In the genomic region with DNA sequence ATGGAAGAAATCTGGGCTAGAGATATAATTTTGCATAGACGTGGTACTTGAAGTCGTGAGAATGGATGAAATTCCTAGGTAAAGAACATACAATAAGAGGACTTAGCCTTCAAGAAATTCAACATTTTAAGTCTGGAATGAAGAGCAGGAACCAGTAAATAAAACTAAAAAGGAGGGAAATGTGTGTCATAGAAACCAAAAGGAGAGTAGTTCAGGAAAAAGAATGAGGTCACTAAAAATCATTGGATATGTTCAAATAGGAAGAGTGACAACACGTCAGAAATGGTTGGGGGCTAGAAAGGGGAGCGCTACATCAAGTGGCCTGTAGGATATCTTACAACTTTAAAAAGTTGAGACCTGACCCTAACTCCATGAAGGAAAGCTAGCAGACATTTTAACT, we compare ENCODE assay signal across 19 cellular contexts. TPM values are rescaled to one million over a fixed set of nuclear protein-coding genes. Genes with fewer than 3 reads are reported as not detected.
DNase-seq lines count a peak whose midpoint lies in the region; ATAC-seq, FAIRE-seq and TF ChIP-seq lines count a peak whose summit lies in the region.
"Had no signal": no experiment of that assay in that cellular context is flagged by ENCODE, and none has a peak within 500 bp of the region (broad histone marks: within the 10 kb centered on the region; RNA-seq: fewer than 3 reads in every experiment).

No MANE protein-coding gene starts in this region.

- POLR2A ChIA-PET in HepG2 (lab: Yijun Ruan, JAX) = no interaction called here
- POLR2A ChIA-PET in activated CD4-positive, alpha-beta memory T cell treated with anti-CD3 and anti-CD28 coated beads for 36 hours (lab: Charles Lee) = no interaction called here

- H3K4me1 ChIP-seq in HepG2 (ENCODE audit: insufficient read depth, low read length) (peaks cover 42% of the 10 kb centered on the region), right lobe of liver (peaks cover 0 to 15% (median 4%) of the 10 kb centered on the region in 4 donors), hepatocyte (ENCODE audit: insufficient read depth) (peaks cover 21% of the 10 kb centered on the region), body of pancreas (peaks cover 22% of the 10 kb centered on the region), osteoblast (ENCODE audit: insufficient read depth, low read length) (peaks cover 33% of the 10 kb centered on the region)

- no peaks in the 10 kb centered on the region for H3K27me3 ChIP-seq in HepG2 (ENCODE audit: control insufficient read depth in 1 of 2, insufficient read depth in 2 of 2, low read length in 2 of 2)
- no peaks in the 10 kb centered on the region for H3K27me3 ChIP-seq in right lobe of liver
- no peaks in the 10 kb centered on the region for H3K27me3 ChIP-seq in hepatocyte
- no peaks in the 10 kb centered on the region for H3K27me3 ChIP-seq in body of pancreas
- H3K27me3 ChIP-seq in osteoblast (ENCODE audit: insufficient read depth, low read length) = no peaks in the 10 kb centered on the region
- H3K27me3 ChIP-seq: cardiac muscle cell, pancreas, uterus had no signal

- no peaks in the 10 kb centered on the region for H3K9me2 ChIP-seq in hepatocyte (replicated peaks; ENCODE audit: insufficient read depth)

- no peaks in the 10 kb centered on the region for H3K27me3 Mint-ChIP-seq in activated CD4-positive, alpha-beta memory T cell treated with anti-CD3 and anti-CD28 coated beads for 36 hours
- H3K27me3 Mint-ChIP-seq: activated B cell treated with CpG ODN at 0.5 μM for 24 hours had no signal

- no peak for ATAC-seq in HepG2
- ATAC-seq in right lobe of liver = no peak
- no peak for ATAC-seq in body of pancreas
- ATAC-seq: pancreas had no signal

- no TSS peak for BruUV-seq in HepG2 (replicated peaks; lab: Mats Ljungman, UMichigan)

- TF ChIP-seq EP300 in HepG2 (IDR thresholded peaks at IDR 0.05; ENCODE audit: low read depth in 2 of 2, low read length in 2 of 2) = no peak
- no peak for TF ChIP-seq EP300 in HepG2 (CRISPR knock-in tag; IDR thresholded peaks at IDR 0.05; ENCODE audit: borderline replicate concordance)

- no peak overlapping the region for H3K4me3 Mint-ChIP-seq in activated CD4-positive, alpha-beta memory T cell treated with anti-CD3 and anti-CD28 coated beads for 36 hours
- H3K4me3 Mint-ChIP-seq: activated B cell treated with CpG ODN at 0.5 μM for 24 hours had no signal

- peaks cover 45% of the 10 kb centered on the region for H3K4me1 Mint-ChIP-seq in activated CD4-positive, alpha-beta memory T cell treated with anti-CD3 and anti-CD28 coated beads for 36 hours (ENCODE audit: low read depth)
- H3K4me1 Mint-ChIP-seq: activated B cell treated with CpG ODN at 0.5 μM for 24 hours had no signal

- H3K9me3 Mint-ChIP-seq in activated CD4-positive, alpha-beta memory T cell treated with anti-CD3 and anti-CD28 coated beads for 36 hours = no peaks in the 10 kb centered on the region
- H3K9me3 Mint-ChIP-seq: activated B cell treated with CpG ODN at 0.5 μM for 24 hours had no signal

- H3K4me3 ChIP-seq in HepG2 (replicated peaks in 1 of 3; ENCODE audit: insufficient read depth in 1 of 3, low read depth in 2 of 3, low read length in 3 of 3) (no peak overlapping the region), right lobe of liver (no peak overlapping the region), hepatocyte (no peak overlapping the region), body of pancreas (no peak overlapping the region), osteoblast (ENCODE audit: insufficient read depth, low read length) (no peak overlapping the region)
- H3K4me3 ChIP-seq: cardiac muscle cell, left ventricle myocardium inferior, pancreas, uterus had no signal

- peaks cover 54% of the 10 kb centered on the region for H3K79me2 ChIP-seq in HepG2 (ENCODE audit: insufficient read depth, low read length)
- H3K79me2 ChIP-seq in hepatocyte = peaks cover 66% of the 10 kb centered on the region
- H3K79me2 ChIP-seq in osteoblast (ENCODE audit: insufficient read depth, low read length) = peaks cover 57% of the 10 kb centered on the region

- no peak for TF ChIP-seq RAD21 in HepG2 (CRISPR knock-in tag; IDR thresholded peaks at IDR 0.05)

- CTCF ChIA-PET in HepG2 (lab: Yijun Ruan, JAX; ENCODE audit: low intra/inter-chr PET ratio, low total read pairs) = no interaction called here
- CTCF ChIA-PET in activated CD4-positive, alpha-beta memory T cell treated with anti-CD3 and anti-CD28 coated beads for 36 hours (lab: Charles Lee) = no interaction called here

- 96% methylated on average over 4 of the region's 4 CpGs for WGBS in HepG2 (ENCODE audit: low lambda C conversion rate)
- WGBS in right lobe of liver (ENCODE audit: insufficient coverage, low coverage, low lambda C conversion rate, missing lambda C conversion rate) = 83% methylated on average over 4 of the region's 4 CpGs
- WGBS in hepatocyte (ENCODE audit: low lambda C conversion rate, missing lambda C conversion rate) = 92% methylated on average over 4 of the region's 4 CpGs
- 96% methylated on average over 4 of the region's 4 CpGs for WGBS in body of pancreas, 2 donors

- H3K36me3 Mint-ChIP-seq in activated CD4-positive, alpha-beta memory T cell treated with anti-CD3 and anti-CD28 coated beads for 36 hours = peaks cover 27% of the 10 kb centered on the region

- intact Hi-C loops in HepG2 (cut with micrococcal nuclease; ENCODE audit: unreplicated experiment) = no loop called here
- intact Hi-C loops in right lobe of liver (cut with DNase I) = no loop called here
- intact Hi-C loops in activated CD4-positive, alpha-beta memory T cell treated with anti-CD3 and anti-CD28 coated beads for 36 hours (cut with micrococcal nuclease) = loop anchor here (1.0 kb wide), 1 partner anchor 8 kb away; no protein-coding TSS in a partner anchor
- intact Hi-C loops in body of pancreas (cut with DNase I) = no loop called here

- no peaks in the 10 kb centered on the region for H3K9me3 ChIP-seq in HepG2 (ENCODE audit: low read length)
- H3K9me3 ChIP-seq in right lobe of liver = no peaks in the 10 kb centered on the region
- H3K9me3 ChIP-seq in hepatocyte (ENCODE audit: low read depth) = no peaks in the 10 kb centered on the region
- H3K9me3 ChIP-seq in body of pancreas = no peaks in the 10 kb centered on the region
- H3K9me3 ChIP-seq in osteoblast (ENCODE audit: low read depth, low read length) = no peaks in the 10 kb centered on the region
- H3K9me3 ChIP-seq: left ventricle myocardium inferior, pancreas, uterus had no signal

- peaks cover 10% of the 10 kb centered on the region; the same call in 1 of the 2 replicates for H4K20me1 ChIP-seq in HepG2 (ENCODE audit: insufficient read depth, low read length)
- no peaks in the 10 kb centered on the region for H4K20me1 ChIP-seq in hepatocyte (ENCODE audit: insufficient read depth, poor library complexity, severe bottlenecking)
- H4K20me1 ChIP-seq in osteoblast (ENCODE audit: insufficient read depth, low read length) = peaks cover 8% of the 10 kb centered on the region

- TF ChIP-seq POLR2A in HepG2 (IDR thresholded peaks at IDR 0.05; ENCODE audit: insufficient read depth in 1 of 2, low read depth in 2 of 2, low read length in 2 of 2) = no peak
- no peak for TF ChIP-seq POLR2A in right lobe of liver (IDR thresholded peaks at IDR 0.05)
- TF ChIP-seq POLR2A in body of pancreas (IDR thresholded peaks at IDR 0.05) = no peak

- DNase-seq in HepG2 (ENCODE audit: low spot score) (no peak), right lobe of liver (no peak), hepatocyte (ENCODE audit: low spot score) (no peak), midbrain (lab: John Stamatoyannopoulos, UW) (no peak), body of pancreas (no peak), COR-L47 (lab: John Stamatoyannopoulos, UW) (no peak), osteoblast (ENCODE audit: insufficient read length, low spot score, missing footprints) (no peak)
- DNase-seq in activated CD4-positive, alpha-beta memory T cell treated with anti-CD3 and anti-CD28 coated beads for 36 hours = no peak
- DNase-seq: activated B cell treated with CpG ODN at 0.5 μM for 24 hours; EL; left ventricle myocardium inferior; NCI-H1048; NCI-H2081; NCI-H510A; pancreas; stimulated activated CD4-positive, alpha-beta T cell treated with anti-CD3 and anti-CD28 coated beads, Interleukin-4, amount 100 ng/mL, for 1 hour; uterus had no signal

- H3K36me3 ChIP-seq in HepG2 (replicated peaks in 1 of 2; ENCODE audit: control insufficient read depth in 1 of 2, insufficient read depth in 2 of 2, low read length in 2 of 2) (peaks cover 5 to 13% of the 10 kb centered on the region in 2 experiments; a peak in 4 of 5 replicates), right lobe of liver (no peaks in the 10 kb centered on the region), hepatocyte (replicated peaks; ENCODE audit: insufficient read depth, low read depth) (no peaks in the 10 kb centered on the region), body of pancreas (replicated peaks in 1 of 2; ENCODE audit: insufficient read depth in 1 of 2, low read depth in 2 of 2) (no peaks in the 10 kb centered on the region), osteoblast (ENCODE audit: insufficient read depth, low read length) (no peaks in the 10 kb centered on the region)
- H3K36me3 ChIP-seq: cardiac muscle cell, pancreas, uterus had no signal

- H2AFZ ChIP-seq in HepG2 (ENCODE audit: low read length) (no peak overlapping the region), hepatocyte (no peak overlapping the region), osteoblast (ENCODE audit: low read length) (no peak overlapping the region)

- no peak for FAIRE-seq in HepG2 (lab: Jason Lieb, UNC)
- FAIRE-seq: pancreas had no signal

- no peak overlapping the region for H3K27ac ChIP-seq in HepG2 (ENCODE audit: extremely low read length, insufficient read depth, low read length)
- H3K27ac ChIP-seq in right lobe of liver = no peak overlapping the region
- H3K27ac ChIP-seq in hepatocyte = peak overlapping the region; percentile 32
- H3K27ac ChIP-seq in body of pancreas = no peak overlapping the region
- H3K27ac ChIP-seq in osteoblast (ENCODE audit: low read depth, low read length) = no peak overlapping the region
- H3K27ac ChIP-seq: cardiac muscle cell, KMS-11, left ventricle myocardium inferior, pancreas, uterus had no signal

- in situ Hi-C loops in HepG2 (cut with HindIII; ENCODE audit: extremely low pct_ligation_motif_present, low pct_unique_long_range_greater_than_20kb) = no loop called here

- H3K27ac Mint-ChIP-seq in activated CD4-positive, alpha-beta memory T cell treated with anti-CD3 and anti-CD28 coated beads for 36 hours = peak overlapping the region; percentile 78
- H3K27ac Mint-ChIP-seq: activated B cell treated with CpG ODN at 0.5 μM for 24 hours had no signal

- H3K9ac ChIP-seq in HepG2 (ENCODE audit: insufficient read depth, low read depth, low read length) = no peak overlapping the region
- H3K9ac ChIP-seq: KMS-11 had no signal

- no peak for TF ChIP-seq CTCF in HepG2 (CRISPR knock-in tag; IDR thresholded peaks at IDR 0.05)
- no peak for TF ChIP-seq CTCF in right lobe of liver (IDR thresholded peaks at IDR 0.05)
- TF ChIP-seq CTCF in hepatocyte (IDR thresholded peaks at IDR 0.05; ENCODE audit: poor library complexity) = no peak
- no peak for TF ChIP-seq CTCF in body of pancreas (IDR thresholded peaks at IDR 0.05)
- TF ChIP-seq CTCF in osteoblast (IDR thresholded peaks at IDR 0.05; ENCODE audit: extremely low read depth, low read depth, low read length) = no peak

- no peak overlapping the region for H3K4me2 ChIP-seq in HepG2 (ENCODE audit: low read depth, low read length)
- H3K4me2 ChIP-seq in hepatocyte = no peak overlapping the region
- H3K4me2 ChIP-seq in osteoblast (ENCODE audit: insufficient read depth, low read length) = no peak overlapping the region
- H3K4me2 ChIP-seq: KMS-11 had no signal

RNA-seq across cellular contexts. Expression of gene PFDN1, which starts 44.0 kb away (rescaled TPM):
- total RNA-seq in HepG2 (2016; rRNA removed; fragmentation: Illumina TruSeq; extraction: Trizol) (70.8 and 102 TPM in 2 replicates), right lobe of liver (10 to 100 TPM in 5 of 6 experiments, 1 to 10 TPM in 1; 9.8 to 30.8 (median 14.7) TPM), hepatocyte (84.1 and 86.1 TPM in 2 replicates), body of pancreas (10 to 100 TPM; 37.6 to 54.1 TPM), osteoblast (58.3 and 65.9 TPM in 2 replicates)
- total RNA-seq in HepG2 (2016; cell fraction: cytosol; rRNA removed; fragmentation: Illumina TruSeq; extraction: Trizol; ENCODE audit: low read depth) = 30.8 and 31.4 TPM in 2 replicates
- 73.4 and 106 TPM in 2 replicates for total RNA-seq in HepG2 (2016; cell fraction: insoluble cytoplasmic fraction; rRNA removed; fragmentation: Illumina TruSeq; extraction: Trizol)
- 63.5 and 65.6 TPM in 2 replicates for total RNA-seq in HepG2 (2016; cell fraction: membrane; rRNA removed; fragmentation: Illumina TruSeq; extraction: Trizol)
- 34.9 and 39.3 TPM in 2 replicates for total RNA-seq in HepG2 (2016; cell fraction: nucleus; rRNA removed; fragmentation: Illumina TruSeq; extraction: Trizol)
- polyA plus RNA-seq in HepG2 (2011; rRNA removed) (67.2 and 70.4 TPM in 2 replicates), hepatocyte (97.6 and 98.0 TPM in 2 replicates)
- polyA plus RNA-seq in HepG2 (2011; cell fraction: cytosol; rRNA removed) = 82.6 and 98.7 TPM in 2 replicates
- polyA plus RNA-seq in HepG2 (2011; cell fraction: nucleus; rRNA removed) = 19.1 and 24.2 TPM in 2 replicates
- 91.4 and 114 TPM in 2 replicates for polyA plus RNA-seq in HepG2 (2012)
- 34.9 and 37.0 TPM in 2 replicates for polyA plus RNA-seq in HepG2 (2016; cell fraction: cytosol; fragmentation: Illumina TruSeq; extraction: Trizol; ENCODE audit: low read depth)
- 154 TPM in 2 replicates for polyA plus RNA-seq in HepG2 (2016; cell fraction: insoluble cytoplasmic fraction; fragmentation: Illumina TruSeq; extraction: Trizol; ENCODE audit: low read depth)
- polyA plus RNA-seq in HepG2 (2016; cell fraction: membrane; fragmentation: Illumina TruSeq; extraction: Trizol; ENCODE audit: low read depth) = 58.7 and 63.7 TPM in 2 replicates
- polyA plus RNA-seq in HepG2 (2016; cell fraction: nucleus; fragmentation: Illumina TruSeq; extraction: Trizol; ENCODE audit: insufficient read depth, low read depth) = 45.6 and 54.4 TPM in 2 replicates
- polyA minus RNA-seq in HepG2 (2011; rRNA and poly(A)+ RNA removed; ENCODE audit: low replicate concordance) = 91.1 and 127 TPM in 2 replicates
- polyA minus RNA-seq in HepG2 (2011; cell fraction: cytosol; rRNA and poly(A)+ RNA removed) = 32.0 and 33.9 TPM in 2 replicates
- polyA minus RNA-seq in HepG2 (2011; cell fraction: nucleus; rRNA and poly(A)+ RNA removed) = 33.0 and 40.5 TPM in 2 replicates
- total RNA-seq in activated CD4-positive, alpha-beta memory T cell treated with anti-CD3 and anti-CD28 coated beads for 36 hours = 10 to 100 TPM; 50.1 to 54.6 TPM
